In genomic region chr3:54951405-54951804, GRCh38 we compare ENCODE assay signal across 9 cellular contexts. TPM values are rescaled to one million over a fixed set of nuclear protein-coding genes. Genes with fewer than 3 reads are reported as not detected.
DNase-seq lines count a peak whose midpoint lies in the region; ATAC-seq and TF ChIP-seq lines count a peak whose summit lies in the region.
"Had no signal": no experiment of that assay in that cellular context is flagged by ENCODE, and none has a peak within 500 bp of the region (broad histone marks: within the 10 kb centered on the region; RNA-seq: fewer than 3 reads in every experiment).

No MANE protein-coding gene starts in this region.

- no peak for ATAC-seq in HG02885 (IDR thresholded peaks at IDR 0.05; ENCODE audit: poor library complexity, unreplicated experiment)
- no peak for ATAC-seq in HG03045 (IDR thresholded peaks at IDR 0.05; ENCODE audit: unreplicated experiment)

- no peak for TF ChIP-seq POLR2A in testis (IDR thresholded peaks at IDR 0.05)

- in situ Hi-C loops in astrocyte of the spinal cord (cut with HindIII; ENCODE audit: low sequenced_read_pairs), result no loop called here

- no peak overlapping the region for H3K27ac ChIP-seq in testis

- H3K36me3 ChIP-seq in BE2C (no peaks in the 10 kb centered on the region), testis (ENCODE audit: low read depth, missing control alignments) (no peaks in the 10 kb centered on the region)

- no peaks in the 10 kb centered on the region for H3K4me1 ChIP-seq in BE2C
- H3K4me1 ChIP-seq in testis, result peaks cover 7% of the 10 kb centered on the region

- WGBS in testis, 2 donors, result 34 to 57% methylated on average over 4 to 8 of the region's 8 CpGs

- H3K4me3 ChIP-seq in BE2C (ENCODE audit: low read depth, low read length) (no peak overlapping the region), astrocyte of the spinal cord (ENCODE audit: low read depth, low read length) (no peak overlapping the region), testis (no peak overlapping the region)

- DNase-seq in BE2C (peak; percentile 66), LHCN-M2 (ENCODE audit: low read depth) (peak; percentile 82), astrocyte of the spinal cord (ENCODE audit: low read depth, low spot score) (peak; percentile 95), iris pigment epithelial cell (ENCODE audit: low read depth) (peak; percentile 87), testis (peak; percentile 78), NCI-H2171 (lab: John Stamatoyannopoulos, UW) (no peak)

- H3K9me3 ChIP-seq in BE2C, result no peaks in the 10 kb centered on the region
- no peaks in the 10 kb centered on the region for H3K9me3 ChIP-seq in testis

- intact Hi-C loops in testis (cut with DNase I; ENCODE audit: low total_unique reads), result no loop called here

- TF ChIP-seq CTCF in BE2C (IDR thresholded peaks at IDR 0.05; ENCODE audit: low read depth, low read length) (peak; percentile 56), astrocyte of the spinal cord (IDR thresholded peaks at IDR 0.05; ENCODE audit: low read depth, low read length) (peak; percentile 77), testis (IDR thresholded peaks at IDR 0.05) (peak; percentile 26 to 53 (median 34))

- H3K27me3 ChIP-seq in BE2C (no peaks in the 10 kb centered on the region), testis (no peaks in the 10 kb centered on the region)

RNA-seq across cellular contexts. Expression of gene LRTM1, which starts 23.5 kb away (rescaled TPM):
- not detected for polyA plus RNA-seq in BE2C (2012; ENCODE audit: insufficient read depth, insufficient read length, low read depth)
- not detected in 2 replicates for total RNA-seq in LHCN-M2 (2014; rRNA removed)
- polyA plus RNA-seq in LHCN-M2 (2012), result not detected
- total RNA-seq in testis, result not detected
- polyA plus RNA-seq in testis (ENCODE audit: insufficient read depth, low read depth, low replicate concordance), result 0.22 TPM
- polyA plus RNA-seq: adipose tissue had no signal
